In the genomic region with DNA sequence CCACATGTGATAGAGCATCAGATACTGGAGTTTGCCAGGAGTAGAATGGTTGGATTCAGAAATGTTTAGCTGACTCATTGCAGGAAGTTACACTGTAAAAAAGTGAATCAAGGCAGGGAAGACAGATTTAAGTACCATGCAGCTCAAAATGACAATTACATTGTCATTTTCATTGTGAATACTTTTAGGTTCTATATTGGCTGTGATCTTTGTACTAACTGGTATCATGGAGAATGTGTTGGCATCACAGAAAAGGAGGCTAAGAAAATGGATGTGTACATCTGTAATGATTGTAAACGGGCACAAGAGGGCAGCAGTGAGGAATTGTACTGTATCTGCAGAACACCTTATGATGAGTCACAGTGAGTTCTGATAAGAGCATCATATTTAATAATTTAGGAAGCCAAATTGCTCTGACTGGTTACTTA, we compare ENCODE assay signal across 8 cellular contexts. TPM values are rescaled to one million over a fixed set of nuclear protein-coding genes. Genes with fewer than 3 reads are reported as not detected.
DNase-seq lines count a peak whose midpoint lies in the region; ATAC-seq and TF ChIP-seq lines count a peak whose summit lies in the region.
"Not testable (repeated sequence)": the region's sequence is repeated elsewhere in the genome, so short reads cannot be mapped to it uniquely, and the experiment has no call there.

No MANE protein-coding gene starts in this region.

- H3K36me3 ChIP-seq in RWPE2 (ENCODE audit: low read depth) (peaks cover 63% of the 10 kb centered on the region), endodermal cell (ENCODE audit: control insufficient read depth, insufficient read depth, low read length) (peaks cover 53% of the 10 kb centered on the region)

- peak overlapping the region; percentile 84 for H3K27ac Mint-ChIP-seq in endodermal cell

- TF ChIP-seq CTCF in RWPE2 (IDR thresholded peaks at IDR 0.05; ENCODE audit: poor library complexity, severe bottlenecking) (peak; percentile 73), endodermal cell (conservative IDR thresholded peaks at IDR 0.05) (peak; percentile 80)

- H3K4me1 Mint-ChIP-seq in endodermal cell = not testable (repeated sequence)

- DNase-seq in C1 segment of cervical spinal cord (lab: John Stamatoyannopoulos, UW) (peak in 8 of 14 donors; percentile 1 to 48 (median 13)), NCI-H1092 (lab: John Stamatoyannopoulos, UW) (peak; percentile 69), activated T-cell treated with anti-CD3 and anti-CD28 coated beads for 4 hours (peak; percentile 67), endodermal cell (peak; percentile 79), medulla oblongata (ENCODE audit: extremely low spot score) (peak; percentile 87)
- DNase-seq in RWPE2 (ENCODE audit: low spot score) = not testable (repeated sequence)
- peak; percentile 44 to 73 (median 46) for DNase-seq in stimulated activated CD4-positive, alpha-beta T cell treated with anti-CD3 and anti-CD28 coated beads, TNF-alpha, amount 100 ng/mL, for 24 hours (ENCODE audit: low read depth in 3 of 3)

- H3K4me1 ChIP-seq in RWPE2 (ENCODE audit: insufficient read depth, poor library complexity, severe bottlenecking); endodermal cell (ENCODE audit: control insufficient read depth, insufficient read depth, low read length): not testable (repeated sequence)

- not testable (repeated sequence) for H3K4me3 ChIP-seq in RWPE2 (ENCODE audit: severe bottlenecking); endodermal cell (ENCODE audit: low read length)

- not testable (repeated sequence) for H3K27me3 ChIP-seq in RWPE2 (ENCODE audit: insufficient read depth, poor library complexity, severe bottlenecking); endodermal cell (ENCODE audit: control insufficient read depth, insufficient read depth, low read length, poor library complexity, severe bottlenecking)

- H3K9me3 ChIP-seq in RWPE2 (ENCODE audit: severe bottlenecking); endodermal cell (ENCODE audit: control insufficient read depth, low read length): not testable (repeated sequence)

- not testable (repeated sequence) for H3K9ac ChIP-seq in endodermal cell (ENCODE audit: extremely low read depth, low read length, poor library complexity, severe bottlenecking)

- H3K36me3 Mint-ChIP-seq in endodermal cell (ENCODE audit: low read depth) = peaks cover 74% of the 10 kb centered on the region

- not testable (repeated sequence) for H3K4me3 Mint-ChIP-seq in endodermal cell

- WGBS in endodermal cell (ENCODE audit: insufficient coverage in 1 of 2, insufficient read length in 1 of 2), 2 experiments = 0% methylated on average over 1 of the region's 1 CpG; no CpG with 5 or more reads in 1 of the 2 experiments

- H3K27me3 Mint-ChIP-seq in endodermal cell (ENCODE audit: insufficient read depth) = not testable (repeated sequence)

- not testable (repeated sequence) for H3K9me3 Mint-ChIP-seq in endodermal cell

- not testable (repeated sequence) for H3K27ac ChIP-seq in RWPE2 (ENCODE audit: poor library complexity, severe bottlenecking); endodermal cell (ENCODE audit: low read depth, low read length)

- peak; percentile 69 for ATAC-seq in GM21526 (IDR thresholded peaks at IDR 0.05; ENCODE audit: low FRiP score, unreplicated experiment)
- peak; percentile 86 for ATAC-seq in RWPE2 (ENCODE audit: low read depth)

RNA-seq across cellular contexts. Expression of gene C17orf58, which starts 33.1 kb away (rescaled TPM):
- 10 to 100 TPM; 14.0 to 14.1 TPM for total RNA-seq in endodermal cell
- 24.2 TPM for polyA plus RNA-seq in endodermal cell (2013, experiment 1 of 2)
- polyA plus RNA-seq in endodermal cell (2013, experiment 2 of 2) = 20.7 TPM
